8 cellular contexts compared by ENCODE assay signal in genomic region chr3:158570999-158571702, GRCh38.
DNase-seq lines count a peak whose midpoint lies in the region; ATAC-seq lines count a peak whose summit lies in the region.

TSS of gene MLF1 (plus strand) at chr3:158571194. CDS start at chr3:158571301, 107 bp downstream.

- ATAC-seq in GM18517 (IDR thresholded peaks at IDR 0.05; ENCODE audit: unreplicated experiment) = peak; percentile 100
- peak; percentile 100 for ATAC-seq in HG03045 (IDR thresholded peaks at IDR 0.05; ENCODE audit: unreplicated experiment)

- peak within 1 kb of the TSS; percentile 32 to 59 (median 42) for H3K4me3 ChIP-seq in skin epidermis

- peak within 1 kb of the TSS in 13 of 21 experiments; percentile 20 to 87 (median 61) for H3K27ac ChIP-seq in skin epidermis

- DNase-seq in NCI-H2171 (lab: John Stamatoyannopoulos, UW) = peak; percentile 92
- peak; percentile 58 to 78 for DNase-seq in activated CD4-positive, alpha-beta T cell treated with anti-CD3 and anti-CD28 coated beads for 24 hours (ENCODE audit: low read depth in 2 of 2)
- DNase-seq in cerebellar nuclear complex (lab: John Stamatoyannopoulos, UW) = peak; percentile 14 to 92
- peak; percentile 96 for DNase-seq in inferior parietal cortex (ENCODE audit: extremely low spot score)
- DNase-seq in RKO (ENCODE audit: low spot score) = no peak
